9 cellular contexts compared by ENCODE assay signal in genomic region chr21:32096411-32096810, GRCh38.
DNase-seq lines count a peak whose midpoint lies in the region; ATAC-seq, FAIRE-seq and TF ChIP-seq lines count a peak whose summit lies in the region.
"Had no signal": no experiment of that assay in that cellular context is flagged by ENCODE, and none has a peak within 500 bp of the region (broad histone marks: within the 10 kb centered on the region; RNA-seq: fewer than 3 reads in every experiment).

No MANE protein-coding gene starts in this region.

- SMC1A ChIA-PET in GM12878 (lab: Charles Lee; ENCODE audit: uncharacterized antibody, unreplicated experiment), result interaction anchor here (1.6 kb wide), 1 partner anchor 161 kb away, joined by 3 read pairs; no protein-coding TSS in a partner anchor

- WGBS in GM12878 (ENCODE audit: insufficient coverage, insufficient replicate concordance, low lambda C conversion rate, missing lambda C conversion rate), result 0% methylated on average over 3 of the region's 3 CpGs
- 38 to 44% methylated on average over 3 of the region's 3 CpGs for WGBS in lower leg skin, 2 donors

- CTCF ChIA-PET in GM12878 (lab: Yijun Ruan, JAX), result interaction anchor here (1.9 kb wide), 1 partner anchor 162 kb away, joined by 15 read pairs; no protein-coding TSS in a partner anchor
- CTCF ChIA-PET in CD4-positive, alpha-beta T cell (lab: Charles Lee), result no interaction called here

- no peaks in the 10 kb centered on the region for H4K20me1 ChIP-seq in GM12878 (ENCODE audit: control insufficient read depth, insufficient read depth)

- H3K36me3 Mint-ChIP-seq in activated T-cell treated with anti-CD3 and anti-CD28 coated beads, Interleukin-2, amount 50 U/mL, for 72 hours (ENCODE audit: insufficient read depth in 2 of 2), result no peaks in the 10 kb centered on the region
- no peaks in the 10 kb centered on the region for H3K36me3 Mint-ChIP-seq in CD4-positive, alpha-beta T cell (ENCODE audit: low read depth)

- H3K36me3 ChIP-seq in MG63 (no peaks in the 10 kb centered on the region), GM12878 (ENCODE audit: control insufficient read depth in 2 of 2, insufficient read depth in 2 of 2, low read length in 1 of 2) (no peaks in the 10 kb centered on the region)
- H3K36me3 ChIP-seq: sigmoid colon had no signal

- peak in 1 of 2 donors; percentile 5 for DNase-seq in activated T-cell treated with anti-CD3 and anti-CD28 coated beads, Interleukin-2, amount 50 U/mL, for 72 hours
- no peak for DNase-seq in activated T-cell treated with anti-CD3 and anti-CD28 coated beads for 4 hours
- DNase-seq in MG63, result peak; percentile 12
- DNase-seq in GM12878 (ENCODE audit: low read depth, low spot score), result no peak
- no peak for DNase-seq in retinal pigment epithelial cell (ENCODE audit: low read depth)
- DNase-seq in CD4-positive, alpha-beta T cell, result no peak
- DNase-seq in stimulated activated CD4-positive, alpha-beta T cell treated with anti-CD3 and anti-CD28 coated beads, Interleukin-4, amount 100 ng/mL, for 4 hours, result no peak
- no peak for DNase-seq in lower leg skin (ENCODE audit: low spot score in 2 of 2)
- DNase-seq: sigmoid colon had no signal

- TF ChIP-seq CTCF in GM12878 (IDR thresholded peaks at IDR 0.05 in 2 of 3, conservative IDR thresholded peaks at IDR 0.05 in 1 of 3; ENCODE audit: control insufficient read depth in 2 of 3, extremely low read depth in 1 of 3, insufficient read depth in 1 of 3, low read depth in 3 of 3, low read length in 3 of 3), result peak; percentile 13 to 36 (median 28); a peak in 4 of 6 replicates
- peak; percentile 59 for TF ChIP-seq CTCF in retinal pigment epithelial cell (conservative IDR thresholded peaks at IDR 0.05; ENCODE audit: low read depth, low read length)
- TF ChIP-seq CTCF in CD4-positive, alpha-beta T cell (IDR thresholded peaks at IDR 0.05), result no peak
- no peak for TF ChIP-seq CTCF in lower leg skin (IDR thresholded peaks at IDR 0.05)

- POLR2A ChIA-PET in GM12878 (lab: Charles Lee), result interaction anchor here (0.6 kb wide), 1 partner anchor 446 kb away, joined by 4 read pairs; no protein-coding TSS in a partner anchor
- POLR2A ChIA-PET in CD4-positive, alpha-beta T cell (lab: Charles Lee), result no interaction called here

- in situ Hi-C loops in GM12878 (cut with MboI), result no loop called here

- no peak for TF ChIP-seq POLR2A in GM12878 (IDR thresholded peaks at IDR 0.05; ENCODE audit: low read depth, low read length)
- no peak for TF ChIP-seq POLR2A in lower leg skin (IDR thresholded peaks at IDR 0.05)

- BruUV-seq in GM12878 (replicated peaks; lab: Mats Ljungman, UMichigan), result no TSS peak

- H3K27ac Mint-ChIP-seq in activated T-cell treated with anti-CD3 and anti-CD28 coated beads, Interleukin-2, amount 50 U/mL, for 72 hours, result peak overlapping the region; percentile 14
- H3K27ac Mint-ChIP-seq in CD4-positive, alpha-beta T cell, result no peak overlapping the region

- H3K79me2 ChIP-seq in GM12878 (ENCODE audit: control insufficient read depth, insufficient read depth, low read length), result no peaks in the 10 kb centered on the region

- H3K9ac ChIP-seq in GM12878 (ENCODE audit: control insufficient read depth, insufficient read depth, low read length), result no peak overlapping the region

- peak; percentile 21; the same call in 1 of the 2 replicates for TF ChIP-seq RAD21 in GM12878 (IDR thresholded peaks at IDR 0.05; ENCODE audit: insufficient read depth, low read depth, low read length)

- peaks cover 0 to 4% of the 10 kb centered on the region in 2 donors for H3K9me3 Mint-ChIP-seq in activated T-cell treated with anti-CD3 and anti-CD28 coated beads, Interleukin-2, amount 50 U/mL, for 72 hours
- no peaks in the 10 kb centered on the region for H3K9me3 Mint-ChIP-seq in CD4-positive, alpha-beta T cell

- intact Hi-C loops in GM12878 (cut with micrococcal nuclease; ENCODE audit: unreplicated experiment), result no loop called here
- intact Hi-C loops in CD4-positive, alpha-beta T cell (cut with DNase I, micrococcal nuclease), result no loop called here
- intact Hi-C loops in lower leg skin (cut with DNase I; ENCODE audit: low total_unique reads), result no loop called here

- H2AFZ ChIP-seq in GM12878 (ENCODE audit: control insufficient read depth, low read depth, low read length), result no peak overlapping the region

- peaks cover under 1% of the 10 kb centered on the region for H3K27me3 Mint-ChIP-seq in activated T-cell treated with anti-CD3 and anti-CD28 coated beads, Interleukin-2, amount 50 U/mL, for 72 hours (ENCODE audit: low read depth)
- H3K27me3 Mint-ChIP-seq in CD4-positive, alpha-beta T cell, result peaks cover 22% of the 10 kb centered on the region

- TF ChIP-seq EP300 in GM12878 (IDR thresholded peaks at IDR 0.05; ENCODE audit: borderline replicate concordance in 1 of 2, control insufficient read depth in 1 of 2, low read depth in 2 of 2, low read length in 2 of 2), result no peak

- no peaks in the 10 kb centered on the region for H3K27me3 ChIP-seq in MG63
- H3K27me3 ChIP-seq in GM12878 (replicated peaks in 1 of 2; ENCODE audit: control insufficient read depth in 2 of 2, insufficient read depth in 2 of 2, low read length in 1 of 2), result no peaks in the 10 kb centered on the region
- H3K27me3 ChIP-seq in CD4-positive, alpha-beta T cell (ENCODE audit: control insufficient read depth, insufficient read depth, low read length), result no peaks in the 10 kb centered on the region
- H3K27me3 ChIP-seq: sigmoid colon had no signal

- no peak overlapping the region for H3K4me3 Mint-ChIP-seq in activated T-cell treated with anti-CD3 and anti-CD28 coated beads, Interleukin-2, amount 50 U/mL, for 72 hours
- no peak overlapping the region for H3K4me3 Mint-ChIP-seq in CD4-positive, alpha-beta T cell

- RAD21 ChIA-PET in GM12878 (lab: Charles Lee; ENCODE audit: unreplicated experiment), result interaction anchor here (1.5 kb wide), 1 partner anchor 162 kb away, joined by 5 read pairs; no protein-coding TSS in a partner anchor

- no peak for ATAC-seq in activated T-cell treated with anti-CD3 and anti-CD28 coated beads, Interleukin-2, amount 50 U/mL, for 72 hours (replicated peaks in 1 of 2)
- 0 out of 3 replicates have a peak, but pooled peaks have one; percentile 27 for ATAC-seq in GM12878
- ATAC-seq in CD4-positive, alpha-beta T cell (ENCODE audit: poor library complexity), result no peak

- FAIRE-seq in GM12878 (lab: Jason Lieb, UNC), result no peak

- no peaks in the 10 kb centered on the region for H3K9me3 ChIP-seq in MG63
- no peaks in the 10 kb centered on the region; the same call in 2 of the 3 replicates for H3K9me3 ChIP-seq in GM12878 (replicated peaks; ENCODE audit: control insufficient read depth, insufficient read depth, low read length)
- no peaks in the 10 kb centered on the region for H3K9me3 ChIP-seq in CD4-positive, alpha-beta T cell (ENCODE audit: control insufficient read depth, low read length)
- H3K9me3 ChIP-seq: sigmoid colon had no signal

- H3K4me1 Mint-ChIP-seq in activated T-cell treated with anti-CD3 and anti-CD28 coated beads, Interleukin-2, amount 50 U/mL, for 72 hours (ENCODE audit: low read depth), result no peaks in the 10 kb centered on the region
- no peaks in the 10 kb centered on the region for H3K4me1 Mint-ChIP-seq in CD4-positive, alpha-beta T cell (ENCODE audit: low read depth)

- no peak overlapping the region for H3K4me3 ChIP-seq in MG63
- no peak overlapping the region for H3K4me3 ChIP-seq in GM12878
- H3K4me3 ChIP-seq in retinal pigment epithelial cell (ENCODE audit: low read length), result no peak overlapping the region
- no peak overlapping the region for H3K4me3 ChIP-seq in lower leg skin (ENCODE audit: low read depth, poor library complexity, severe bottlenecking)
- H3K4me3 ChIP-seq: sigmoid colon had no signal

- H3K4me1 ChIP-seq in GM12878 (ENCODE audit: control insufficient read depth, insufficient read depth, low read length), result no peaks in the 10 kb centered on the region
- H3K4me1 ChIP-seq: sigmoid colon had no signal

- no peak overlapping the region for H3K27ac ChIP-seq in GM12878 (ENCODE audit: control insufficient read depth, insufficient read depth)
- no peak overlapping the region for H3K27ac ChIP-seq in CD4-positive, alpha-beta T cell (ENCODE audit: low read depth, low read length)
- H3K27ac ChIP-seq: sigmoid colon had no signal

- no peak overlapping the region for H3K4me2 ChIP-seq in GM12878 (ENCODE audit: control insufficient read depth, insufficient read depth)

TF ChIP-seq in GM12878, 131 proteins besides CTCF, POLR2A, EP300 and RAD21 (continues in another document):
- no peak for TF ChIP-seq NKRF (conservative IDR thresholded peaks at IDR 0.05)
- no peak for TF ChIP-seq CBFB (IDR thresholded peaks at IDR 0.05; ENCODE audit: low read depth)
- TF ChIP-seq E4F1 (IDR thresholded peaks at IDR 0.05; ENCODE audit: borderline replicate concordance, partially characterized antibody), result no peak
- no peak for TF ChIP-seq KLF5 (IDR thresholded peaks at IDR 0.05; ENCODE audit: partially characterized antibody)

Comparison
In these comparisons a context has a peak if more than half of its experiments do, and no peak if none do; other contexts are left out.
1. CTCF ChIP-seq: peak in GM12878 (3 of 3) and retinal pigment epithelial cell (single experiment); none in CD4-positive, alpha-beta T cell (single experiment) and lower leg skin (0 of 3).